In the genomic region with DNA sequence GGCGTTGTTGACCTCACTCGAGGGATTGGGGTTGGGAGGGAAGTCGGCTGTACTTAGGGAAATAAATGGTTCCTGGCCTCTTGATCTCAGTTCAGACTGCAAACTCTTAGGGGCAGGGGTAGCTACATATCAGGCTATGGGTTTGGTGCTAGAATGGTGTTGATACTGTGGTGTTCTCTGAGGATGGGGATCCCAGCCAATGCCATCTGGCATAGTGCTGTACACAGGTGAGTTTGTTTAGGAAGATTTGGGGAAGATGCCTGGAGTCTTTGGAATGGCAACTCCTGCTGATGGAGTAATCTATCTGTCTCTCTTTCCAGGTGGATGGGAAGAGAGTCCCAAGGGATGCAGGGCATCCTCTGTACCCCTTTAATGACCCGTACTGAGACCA, we compare ENCODE assay signal across 15 cellular contexts. TPM values are rescaled to one million over a fixed set of nuclear protein-coding genes. Genes with fewer than 3 reads are reported as not detected.
DNase-seq lines count a peak whose midpoint lies in the region; ATAC-seq, FAIRE-seq and TF ChIP-seq lines count a peak whose summit lies in the region.
"Had no signal": no experiment of that assay in that cellular context is flagged by ENCODE, and none has a peak within 500 bp of the region (broad histone marks: within the 10 kb centered on the region; RNA-seq: fewer than 3 reads in every experiment).

No MANE protein-coding gene starts in this region.

- H2AFZ ChIP-seq in HepG2 (ENCODE audit: low read length) = no peak overlapping the region

- H3K27ac ChIP-seq in 22Rv1 = peak overlapping the region; percentile 30; the same call in 1 of the 2 replicates
- no peak overlapping the region for H3K27ac ChIP-seq in HepG2 (ENCODE audit: extremely low read length, insufficient read depth, low read length)

- H3K9me3 ChIP-seq in HepG2 (ENCODE audit: low read length) = no peaks in the 10 kb centered on the region
- H3K9me3 ChIP-seq: MG63, uterus had no signal

- no peak for FAIRE-seq in HepG2 (lab: Jason Lieb, UNC)
- FAIRE-seq: TTC549 had no signal

- H4K20me1 ChIP-seq in HepG2 (ENCODE audit: insufficient read depth, low read length) = 0 out of 2 replicates have a peak, but pooled peaks cover 6% of the 10 kb centered on the region

- intact Hi-C loops in activated B cell treated with CpG ODN at 0.5 μM for 24 hours (cut with micrococcal nuclease) = no loop called here
- intact Hi-C loops in HepG2 (cut with micrococcal nuclease; ENCODE audit: unreplicated experiment) = no loop called here

- TF ChIP-seq EP300 in HepG2 (IDR thresholded peaks at IDR 0.05; ENCODE audit: low read depth in 2 of 2, low read length in 2 of 2) (no peak), HepG2 (CRISPR knock-in tag; IDR thresholded peaks at IDR 0.05; ENCODE audit: borderline replicate concordance) (no peak)

- no peak overlapping the region for H3K9ac ChIP-seq in HepG2 (ENCODE audit: insufficient read depth, low read depth, low read length)

- in situ Hi-C loops in G401 (cut with HindIII; ENCODE audit: low sequenced_read_pairs) (no loop called here), HepG2 (cut with HindIII; ENCODE audit: extremely low pct_ligation_motif_present, low pct_unique_long_range_greater_than_20kb) (loop anchor here (5.0 kb wide), 1 partner anchor 57 kb away; no protein-coding TSS in a partner anchor)

- H3K79me2 ChIP-seq in HepG2 (ENCODE audit: insufficient read depth, low read length) = no peaks in the 10 kb centered on the region

- H3K9me3 Mint-ChIP-seq in activated B cell treated with CpG ODN at 0.5 μM for 24 hours = no peaks in the 10 kb centered on the region
- H3K9me3 Mint-ChIP-seq: natural killer cell, T-cell had no signal

- TF ChIP-seq RAD21 in HepG2 (CRISPR knock-in tag; IDR thresholded peaks at IDR 0.05) = no peak

- H3K4me1 ChIP-seq in HepG2 (ENCODE audit: insufficient read depth, low read length) = no peaks in the 10 kb centered on the region
- H3K4me1 ChIP-seq: uterus had no signal

- TF ChIP-seq CTCF in 22Rv1 (IDR thresholded peaks at IDR 0.05) = no peak
- no peak for TF ChIP-seq CTCF in activated B cell treated with CpG ODN at 0.5 μM for 24 hours (IDR thresholded peaks at IDR 0.05)
- no peak for TF ChIP-seq CTCF in HepG2 (CRISPR knock-in tag; IDR thresholded peaks at IDR 0.05)
- no peak for TF ChIP-seq CTCF in foreskin fibroblast (IDR thresholded peaks at IDR 0.05; ENCODE audit: low read depth, low read length)

- CTCF ChIA-PET in activated B cell treated with CpG ODN at 0.5 μM for 24 hours (lab: Charles Lee) = interaction anchor here (0.6 to 7.4 kb wide), 17 partner anchors 8 to 229 kb away, joined by 3 to 186 read pairs (median 8); a partner anchor contains a TSS
- CTCF ChIA-PET in HepG2 (lab: Yijun Ruan, JAX; ENCODE audit: low intra/inter-chr PET ratio, low total read pairs) = interaction anchor here (0.6 to 4.2 kb wide), 3 partner anchors 24 to 210 kb away, joined by 3 to 49 read pairs (median 4); no protein-coding TSS in a partner anchor

- ATAC-seq in activated B cell treated with CpG ODN at 0.5 μM for 24 hours (ENCODE audit: low read depth) (no peak), HepG2 (peak; percentile 20), GM18861 (IDR thresholded peaks at IDR 0.05; ENCODE audit: unreplicated experiment) (no peak)

- DNase-seq in G401 (ENCODE audit: low spot score) = peak; percentile 63
- DNase-seq in activated B cell treated with CpG ODN at 0.5 μM for 24 hours = no peak
- no peak for DNase-seq in HepG2 (ENCODE audit: low spot score)
- no peak for DNase-seq in COLO829 (ENCODE audit: low spot score)
- DNase-seq in NCI-H1930 (lab: John Stamatoyannopoulos, UW) = no peak
- DNase-seq in foreskin fibroblast = no peak
- DNase-seq: SIG-M5 had no signal

- H3K27ac Mint-ChIP-seq in activated B cell treated with CpG ODN at 0.5 μM for 24 hours = peak overlapping the region; percentile 11
- H3K27ac Mint-ChIP-seq: progenitor cell of endocrine pancreas, T-cell had no signal

- H3K36me3 Mint-ChIP-seq in activated B cell treated with CpG ODN at 0.5 μM for 24 hours (ENCODE audit: low read depth) = peaks cover 49% of the 10 kb centered on the region
- H3K36me3 Mint-ChIP-seq: natural killer cell had no signal

- H3K4me3 Mint-ChIP-seq in activated B cell treated with CpG ODN at 0.5 μM for 24 hours = no peak overlapping the region
- H3K4me3 Mint-ChIP-seq: natural killer cell, T-cell had no signal

- POLR2A ChIA-PET in activated B cell treated with CpG ODN at 0.5 μM for 24 hours (lab: Charles Lee) (interaction anchor here (1.1 to 3.0 kb wide), 7 partner anchors 10 to 57 kb away, joined by 5 to 33 read pairs (median 7); a partner anchor contains a TSS), HepG2 (lab: Yijun Ruan, JAX) (interaction anchor here (0.9 to 4.3 kb wide), 10 partner anchors 8 to 117 kb away, joined by 3 to 49 read pairs (median 6); a partner anchor contains a TSS)

- H3K4me3 ChIP-seq in HepG2 (replicated peaks in 1 of 3; ENCODE audit: insufficient read depth in 1 of 3, low read depth in 2 of 3, low read length in 3 of 3) = no peak overlapping the region
- H3K4me3 ChIP-seq in foreskin fibroblast (ENCODE audit: low read depth in 1 of 2, low read length in 2 of 2) = no peak overlapping the region
- H3K4me3 ChIP-seq: MG63, uterus had no signal

- no peaks in the 10 kb centered on the region for H3K27me3 ChIP-seq in HepG2 (ENCODE audit: control insufficient read depth in 1 of 2, insufficient read depth in 2 of 2, low read length in 2 of 2)
- H3K27me3 ChIP-seq: MG63, uterus had no signal

- no peaks in the 10 kb centered on the region for H3K27me3 Mint-ChIP-seq in activated B cell treated with CpG ODN at 0.5 μM for 24 hours
- H3K27me3 Mint-ChIP-seq: progenitor cell of endocrine pancreas, T-cell had no signal

- peaks cover 19 to 44% of the 10 kb centered on the region in 2 experiments for H3K36me3 ChIP-seq in HepG2 (replicated peaks in 1 of 2; ENCODE audit: control insufficient read depth in 1 of 2, insufficient read depth in 2 of 2, low read length in 2 of 2)
- H3K36me3 ChIP-seq: uterus had no signal

- 90% methylated on average over 4 of the region's 4 CpGs for WGBS in HepG2 (ENCODE audit: low lambda C conversion rate)

- no peaks in the 10 kb centered on the region for H3K4me1 Mint-ChIP-seq in activated B cell treated with CpG ODN at 0.5 μM for 24 hours
- H3K4me1 Mint-ChIP-seq: natural killer cell, T-cell had no signal

- H3K4me2 ChIP-seq in HepG2 (ENCODE audit: low read depth, low read length) = no peak overlapping the region

- BruUV-seq in HepG2 (replicated peaks; lab: Mats Ljungman, UMichigan) = no TSS peak

- no peak for TF ChIP-seq POLR2A in HepG2 (IDR thresholded peaks at IDR 0.05; ENCODE audit: insufficient read depth in 1 of 2, low read depth in 2 of 2, low read length in 2 of 2)

RNA-seq across cellular contexts. Expression of a gene that starts 14.3 kb away (rescaled TPM):
- 191 and 201 TPM in 2 replicates for total RNA-seq in G401 (2014; rRNA removed; shearing (Covaris generic))
- total RNA-seq in activated B cell treated with CpG ODN at 0.5 μM for 24 hours (197 and 204 TPM in 2 replicates), HepG2 (2016; rRNA removed; fragmentation: Illumina TruSeq; extraction: Trizol) (256 and 359 TPM in 2 replicates)
- total RNA-seq in HepG2 (2016; cell fraction: cytosol; rRNA removed; fragmentation: Illumina TruSeq; extraction: Trizol; ENCODE audit: low read depth) = 56.5 and 57.9 TPM in 2 replicates
- total RNA-seq in HepG2 (2016; cell fraction: insoluble cytoplasmic fraction; rRNA removed; fragmentation: Illumina TruSeq; extraction: Trizol) = 274 and 345 TPM in 2 replicates
- 59.8 and 65.7 TPM in 2 replicates for total RNA-seq in HepG2 (2016; cell fraction: membrane; rRNA removed; fragmentation: Illumina TruSeq; extraction: Trizol)
- total RNA-seq in HepG2 (2016; cell fraction: nucleus; rRNA removed; fragmentation: Illumina TruSeq; extraction: Trizol) = 169 and 186 TPM in 2 replicates
- 105 and 132 TPM in 2 replicates for polyA plus RNA-seq in HepG2 (2011; rRNA removed)
- polyA plus RNA-seq in HepG2 (2011; cell fraction: cytosol; rRNA removed) = 78.7 and 83.2 TPM in 2 replicates
- polyA plus RNA-seq in HepG2 (2011; cell fraction: nucleus; rRNA removed) = 94.3 and 131 TPM in 2 replicates
- polyA plus RNA-seq in HepG2 (2012) = 102 and 153 TPM in 2 replicates
- 22.1 and 22.6 TPM in 2 replicates for polyA plus RNA-seq in HepG2 (2016; cell fraction: cytosol; fragmentation: Illumina TruSeq; extraction: Trizol; ENCODE audit: low read depth)
- 462 and 490 TPM in 2 replicates for polyA plus RNA-seq in HepG2 (2016; cell fraction: insoluble cytoplasmic fraction; fragmentation: Illumina TruSeq; extraction: Trizol; ENCODE audit: low read depth)
- 35.8 and 36.2 TPM in 2 replicates for polyA plus RNA-seq in HepG2 (2016; cell fraction: membrane; fragmentation: Illumina TruSeq; extraction: Trizol; ENCODE audit: low read depth)
- 327 and 350 TPM in 2 replicates for polyA plus RNA-seq in HepG2 (2016; cell fraction: nucleus; fragmentation: Illumina TruSeq; extraction: Trizol; ENCODE audit: insufficient read depth, low read depth)
- polyA minus RNA-seq in HepG2 (2011; rRNA and poly(A)+ RNA removed; ENCODE audit: low replicate concordance) = 96.7 and 116 TPM in 2 replicates
- polyA minus RNA-seq in HepG2 (2011; cell fraction: cytosol; rRNA and poly(A)+ RNA removed) = 68.0 and 69.6 TPM in 2 replicates
- 86.8 and 102 TPM in 2 replicates for polyA minus RNA-seq in HepG2 (2011; cell fraction: nucleus; rRNA and poly(A)+ RNA removed)

RNA-seq across cellular contexts. Expression of a gene that starts 18.9 kb away (rescaled TPM):
- 116 TPM in 2 replicates for total RNA-seq in G401 (2014; rRNA removed; shearing (Covaris generic))
- total RNA-seq in activated B cell treated with CpG ODN at 0.5 μM for 24 hours (215 and 218 TPM in 2 replicates), HepG2 (2016; rRNA removed; fragmentation: Illumina TruSeq; extraction: Trizol) (217 and 233 TPM in 2 replicates)
- 83.2 and 92.8 TPM in 2 replicates for total RNA-seq in HepG2 (2016; cell fraction: cytosol; rRNA removed; fragmentation: Illumina TruSeq; extraction: Trizol; ENCODE audit: low read depth)
- 217 and 238 TPM in 2 replicates for total RNA-seq in HepG2 (2016; cell fraction: insoluble cytoplasmic fraction; rRNA removed; fragmentation: Illumina TruSeq; extraction: Trizol)
- 122 and 152 TPM in 2 replicates for total RNA-seq in HepG2 (2016; cell fraction: membrane; rRNA removed; fragmentation: Illumina TruSeq; extraction: Trizol)
- 126 and 130 TPM in 2 replicates for total RNA-seq in HepG2 (2016; cell fraction: nucleus; rRNA removed; fragmentation: Illumina TruSeq; extraction: Trizol)
- 181 and 188 TPM in 2 replicates for polyA plus RNA-seq in HepG2 (2011; rRNA removed)
- polyA plus RNA-seq in HepG2 (2011; cell fraction: cytosol; rRNA removed) = 171 and 206 TPM in 2 replicates
- polyA plus RNA-seq in HepG2 (2011; cell fraction: nucleus; rRNA removed) = 120 and 146 TPM in 2 replicates
- 115 TPM in 2 replicates for polyA plus RNA-seq in HepG2 (2012)
- 68.5 and 93.5 TPM in 2 replicates for polyA plus RNA-seq in HepG2 (2016; cell fraction: cytosol; fragmentation: Illumina TruSeq; extraction: Trizol; ENCODE audit: low read depth)
- 208 and 214 TPM in 2 replicates for polyA plus RNA-seq in HepG2 (2016; cell fraction: insoluble cytoplasmic fraction; fragmentation: Illumina TruSeq; extraction: Trizol; ENCODE audit: low read depth)
- 89.6 and 126 TPM in 2 replicates for polyA plus RNA-seq in HepG2 (2016; cell fraction: membrane; fragmentation: Illumina TruSeq; extraction: Trizol; ENCODE audit: low read depth)
- polyA plus RNA-seq in HepG2 (2016; cell fraction: nucleus; fragmentation: Illumina TruSeq; extraction: Trizol; ENCODE audit: insufficient read depth, low read depth) = 233 and 234 TPM in 2 replicates
- polyA minus RNA-seq in HepG2 (2011; rRNA and poly(A)+ RNA removed; ENCODE audit: low replicate concordance) = 185 and 208 TPM in 2 replicates
- polyA minus RNA-seq in HepG2 (2011; cell fraction: cytosol; rRNA and poly(A)+ RNA removed) = 70.5 and 79.0 TPM in 2 replicates
- 93.6 and 111 TPM in 2 replicates for polyA minus RNA-seq in HepG2 (2011; cell fraction: nucleus; rRNA and poly(A)+ RNA removed)

RNA-seq across cellular contexts. Expression of a gene that starts 47.9 kb away (rescaled TPM):
- 1,347 and 1,417 TPM in 2 replicates for total RNA-seq in G401 (2014; rRNA removed; shearing (Covaris generic))
- 351 and 413 TPM in 2 replicates for total RNA-seq in activated B cell treated with CpG ODN at 0.5 μM for 24 hours
- 1,898 and 2,651 TPM in 2 replicates for total RNA-seq in HepG2 (2016; rRNA removed; fragmentation: Illumina TruSeq; extraction: Trizol)
- 648 and 690 TPM in 2 replicates for total RNA-seq in HepG2 (2016; cell fraction: cytosol; rRNA removed; fragmentation: Illumina TruSeq; extraction: Trizol; ENCODE audit: low read depth)
- total RNA-seq in HepG2 (2016; cell fraction: insoluble cytoplasmic fraction; rRNA removed; fragmentation: Illumina TruSeq; extraction: Trizol) = 1,942 and 2,764 TPM in 2 replicates
- 688 and 689 TPM in 2 replicates for total RNA-seq in HepG2 (2016; cell fraction: membrane; rRNA removed; fragmentation: Illumina TruSeq; extraction: Trizol)
- 599 and 644 TPM in 2 replicates for total RNA-seq in HepG2 (2016; cell fraction: nucleus; rRNA removed; fragmentation: Illumina TruSeq; extraction: Trizol)
- polyA plus RNA-seq in HepG2 (2011; rRNA removed) = 550 and 761 TPM in 2 replicates
- 477 and 587 TPM in 2 replicates for polyA plus RNA-seq in HepG2 (2011; cell fraction: cytosol; rRNA removed)
- 93.4 and 123 TPM in 2 replicates for polyA plus RNA-seq in HepG2 (2011; cell fraction: nucleus; rRNA removed)
- polyA plus RNA-seq in HepG2 (2012) = 725 and 786 TPM in 2 replicates
- 598 and 600 TPM in 2 replicates for polyA plus RNA-seq in HepG2 (2016; cell fraction: cytosol; fragmentation: Illumina TruSeq; extraction: Trizol; ENCODE audit: low read depth)
- 2,458 and 2,666 TPM in 2 replicates for polyA plus RNA-seq in HepG2 (2016; cell fraction: insoluble cytoplasmic fraction; fragmentation: Illumina TruSeq; extraction: Trizol; ENCODE audit: low read depth)
- polyA plus RNA-seq in HepG2 (2016; cell fraction: membrane; fragmentation: Illumina TruSeq; extraction: Trizol; ENCODE audit: low read depth) = 496 and 500 TPM in 2 replicates
- 910 and 953 TPM in 2 replicates for polyA plus RNA-seq in HepG2 (2016; cell fraction: nucleus; fragmentation: Illumina TruSeq; extraction: Trizol; ENCODE audit: insufficient read depth, low read depth)
- 219 and 566 TPM in 2 replicates for polyA minus RNA-seq in HepG2 (2011; rRNA and poly(A)+ RNA removed; ENCODE audit: low replicate concordance)
- polyA minus RNA-seq in HepG2 (2011; cell fraction: cytosol; rRNA and poly(A)+ RNA removed) = 202 and 238 TPM in 2 replicates
- 82.1 and 96.2 TPM in 2 replicates for polyA minus RNA-seq in HepG2 (2011; cell fraction: nucleus; rRNA and poly(A)+ RNA removed)

RNA-seq across cellular contexts. Expression of a gene that starts 54.3 kb away (rescaled TPM):
- total RNA-seq in G401 (2014; rRNA removed; shearing (Covaris generic)) = 0.06 and 3.5 TPM in 2 replicates
- total RNA-seq in activated B cell treated with CpG ODN at 0.5 μM for 24 hours (4.6 and 6.3 TPM in 2 replicates), HepG2 (2016; rRNA removed; fragmentation: Illumina TruSeq; extraction: Trizol) (0.24 and 1.5 TPM in 2 replicates)
- 0.26 and 0.30 TPM in 2 replicates for total RNA-seq in HepG2 (2016; cell fraction: cytosol; rRNA removed; fragmentation: Illumina TruSeq; extraction: Trizol; ENCODE audit: low read depth)
- 0.18 and 1.4 TPM in 2 replicates for total RNA-seq in HepG2 (2016; cell fraction: insoluble cytoplasmic fraction; rRNA removed; fragmentation: Illumina TruSeq; extraction: Trizol)
- total RNA-seq in HepG2 (2016; cell fraction: membrane; rRNA removed; fragmentation: Illumina TruSeq; extraction: Trizol) = 0.37 and 0.41 TPM in 2 replicates
- 1.7 and 2.5 TPM in 2 replicates for total RNA-seq in HepG2 (2016; cell fraction: nucleus; rRNA removed; fragmentation: Illumina TruSeq; extraction: Trizol)
- 3.2 and 3.3 TPM in 2 replicates for polyA plus RNA-seq in HepG2 (2011; rRNA removed)
- polyA plus RNA-seq in HepG2 (2011; cell fraction: cytosol; rRNA removed) = 0.64 and 0.82 TPM in 2 replicates
- 23.6 and 26.7 TPM in 2 replicates for polyA plus RNA-seq in HepG2 (2011; cell fraction: nucleus; rRNA removed)
- 2.9 and 3.4 TPM in 2 replicates for polyA plus RNA-seq in HepG2 (2012)
- polyA plus RNA-seq in HepG2 (2016; cell fraction: cytosol; fragmentation: Illumina TruSeq; extraction: Trizol; ENCODE audit: low read depth) = 0.18 and 0.35 TPM in 2 replicates
- polyA plus RNA-seq in HepG2 (2016; cell fraction: insoluble cytoplasmic fraction; fragmentation: Illumina TruSeq; extraction: Trizol; ENCODE audit: low read depth) = 0.20 TPM in 1 of 2 replicates, not detected in the other
- 0.13 and 0.33 TPM in 2 replicates for polyA plus RNA-seq in HepG2 (2016; cell fraction: membrane; fragmentation: Illumina TruSeq; extraction: Trizol; ENCODE audit: low read depth)
- 4.6 and 5.9 TPM in 2 replicates for polyA plus RNA-seq in HepG2 (2016; cell fraction: nucleus; fragmentation: Illumina TruSeq; extraction: Trizol; ENCODE audit: insufficient read depth, low read depth)
- polyA minus RNA-seq in HepG2 (2011; rRNA and poly(A)+ RNA removed; ENCODE audit: low replicate concordance) = 4.0 and 9.6 TPM in 2 replicates
- 0.62 TPM in 1 of 2 replicates, not detected in the other for polyA minus RNA-seq in HepG2 (2011; cell fraction: cytosol; rRNA and poly(A)+ RNA removed)
- 10.6 and 12.4 TPM in 2 replicates for polyA minus RNA-seq in HepG2 (2011; cell fraction: nucleus; rRNA and poly(A)+ RNA removed)
